Comparison of ENCODE assay signal across 12 cellular contexts in the genomic region with DNA sequence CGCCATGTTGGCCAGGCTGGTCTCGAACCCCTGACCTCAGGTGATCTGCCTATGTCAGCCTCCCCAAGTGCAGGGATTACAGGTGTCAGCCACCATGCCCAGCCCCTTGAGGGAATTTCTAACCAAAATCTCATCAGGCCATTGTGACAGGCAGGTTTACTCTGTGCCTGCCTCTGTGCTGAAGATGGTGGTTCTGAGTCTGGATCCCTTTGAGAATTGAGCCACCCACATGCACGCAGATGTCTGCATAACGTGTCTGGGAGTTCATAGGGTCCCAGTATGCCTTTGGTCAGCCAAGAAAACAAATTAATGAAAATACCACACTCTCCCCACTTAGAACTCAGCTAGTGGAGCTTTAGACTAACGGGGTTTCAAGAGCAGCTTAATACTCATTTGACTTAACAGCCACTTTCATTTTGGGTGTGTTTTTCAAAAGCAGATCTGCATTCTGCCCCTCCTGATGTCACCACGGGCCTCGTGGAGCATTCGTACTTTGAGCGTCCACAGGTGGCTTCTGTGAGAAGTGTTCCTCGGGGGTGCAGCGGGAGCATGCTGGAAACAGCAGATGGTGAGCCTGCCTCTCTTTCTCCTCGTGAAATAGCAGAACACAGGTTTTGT.
DNase-seq lines count a peak whose midpoint lies in the region; ATAC-seq and TF ChIP-seq lines count a peak whose summit lies in the region.
"Had no signal": no experiment of that assay in that cellular context is flagged by ENCODE, and none has a peak within 500 bp of the region (broad histone marks: within the 10 kb centered on the region; RNA-seq: fewer than 3 reads in every experiment).

No MANE protein-coding gene starts in this region.

- TF ChIP-seq CTCF in GM10248 (IDR thresholded peaks at IDR 0.05; ENCODE audit: control extremely low read depth, extremely low read depth, low read depth, missing control alignments), result peak; percentile 48

- H3K36me3 Mint-ChIP-seq in dendritic cell treated with granulocyte-macrophage colony-stimulating factor and Interleukin-4, amounts not matched to agents 40 ng/mL and 50 ng/mL, for 4 days (ENCODE audit: low read depth), result peaks cover 64% of the 10 kb centered on the region

- peaks cover 37% of the 10 kb centered on the region for H3K4me1 Mint-ChIP-seq in dendritic cell treated with granulocyte-macrophage colony-stimulating factor and Interleukin-4, amounts not matched to agents 40 ng/mL and 50 ng/mL, for 4 days (ENCODE audit: low read depth)

- no peaks in the 10 kb centered on the region for H3K9me3 Mint-ChIP-seq in dendritic cell treated with granulocyte-macrophage colony-stimulating factor and Interleukin-4, amounts not matched to agents 40 ng/mL and 50 ng/mL, for 4 days
- H3K9me3 Mint-ChIP-seq: activated CD8-positive, alpha-beta T cell treated with anti-CD3 and anti-CD28 coated beads for 36 hours; activated naive CD4-positive, alpha-beta T cell treated with anti-CD3 and anti-CD28 coated beads, Interleukin-2, amount 50 U/mL, for 24 hours; T-helper 1 cell treated with Interleukin-12 subunit alpha and Interleukin-12 subunit beta and Interleukin-4 antibody, amounts not matched to agents 30 μg/mL and 1 μg/mL, for 36 hours had no signal

- intact Hi-C loops in dendritic cell treated with granulocyte-macrophage colony-stimulating factor and Interleukin-4, amounts not matched to agents 40 ng/mL and 50 ng/mL, for 4 days (cut with micrococcal nuclease), result no loop called here

- H3K4me3 Mint-ChIP-seq in dendritic cell treated with granulocyte-macrophage colony-stimulating factor and Interleukin-4, amounts not matched to agents 40 ng/mL and 50 ng/mL, for 4 days, result no peak overlapping the region
- H3K4me3 Mint-ChIP-seq: activated CD8-positive, alpha-beta T cell treated with anti-CD3 and anti-CD28 coated beads for 36 hours; activated naive CD4-positive, alpha-beta T cell treated with anti-CD3 and anti-CD28 coated beads, Interleukin-2, amount 50 U/mL, for 24 hours; T-helper 1 cell treated with Interleukin-12 subunit alpha and Interleukin-12 subunit beta and Interleukin-4 antibody, amounts not matched to agents 30 μg/mL and 1 μg/mL, for 36 hours had no signal

- ATAC-seq in GM19023 (IDR thresholded peaks at IDR 0.05; ENCODE audit: unreplicated experiment), result peak; percentile 75
- ATAC-seq in HG02973 (IDR thresholded peaks at IDR 0.05; ENCODE audit: unreplicated experiment), result peak; percentile 47
- ATAC-seq in HG03521 (IDR thresholded peaks at IDR 0.05; ENCODE audit: unreplicated experiment), result no peak
- ATAC-seq: activated CD8-positive, alpha-beta T cell treated with anti-CD3 and anti-CD28 coated beads for 36 hours had no signal

- peak overlapping the region; percentile 37 for H3K27ac Mint-ChIP-seq in dendritic cell treated with granulocyte-macrophage colony-stimulating factor and Interleukin-4, amounts not matched to agents 40 ng/mL and 50 ng/mL, for 4 days
- H3K27ac Mint-ChIP-seq: activated CD8-positive, alpha-beta T cell treated with anti-CD3 and anti-CD28 coated beads for 36 hours; T-helper 1 cell treated with Interleukin-12 subunit alpha and Interleukin-12 subunit beta and Interleukin-4 antibody, amounts not matched to agents 30 μg/mL and 1 μg/mL, for 36 hours had no signal

- CTCF ChIA-PET in GM10248 (lab: Yijun Ruan, JAX), result interaction anchor here (0.9 to 1.3 kb wide), 3 partner anchors 11 to 361 kb away, joined by 3 to 4 read pairs (median 3); no protein-coding TSS in a partner anchor

- H3K27me3 Mint-ChIP-seq in dendritic cell treated with granulocyte-macrophage colony-stimulating factor and Interleukin-4, amounts not matched to agents 40 ng/mL and 50 ng/mL, for 4 days, result no peaks in the 10 kb centered on the region
- H3K27me3 Mint-ChIP-seq: activated CD8-positive, alpha-beta T cell treated with anti-CD3 and anti-CD28 coated beads for 36 hours; activated naive CD4-positive, alpha-beta T cell treated with anti-CD3 and anti-CD28 coated beads, Interleukin-2, amount 50 U/mL, for 24 hours had no signal

- POLR2A ChIA-PET in GM10248 (lab: Yijun Ruan, JAX), result no interaction called here

- DNase-seq in GM10248 (ENCODE audit: extremely low spot score) (peak; percentile 59), T1000 (lab: John Stamatoyannopoulos, UW) (no peak), HuH-7 (ENCODE audit: low spot score) (no peak), SIG-M5 (lab: John Stamatoyannopoulos, UW) (no peak)
- DNase-seq: activated CD8-positive, alpha-beta T cell treated with anti-CD3 and anti-CD28 coated beads for 36 hours; NCI-H226 had no signal
